Comparison of ENCODE assay signal across 9 cellular contexts in genomic region chr18:13446581-13447470, GRCh38.
DNase-seq lines count a peak whose midpoint lies in the region; FAIRE-seq and TF ChIP-seq lines count a peak whose summit lies in the region.
"Had no signal": no experiment of that assay in that cellular context is flagged by ENCODE, and none has a peak within 500 bp of the region (broad histone marks: within the 10 kb centered on the region; RNA-seq: fewer than 3 reads in every experiment).

No MANE protein-coding gene starts in this region.

- no peak overlapping the region for H2BK5ac ChIP-seq in H1 (ENCODE audit: low read depth, low read length)

- no peak overlapping the region for H4K8ac ChIP-seq in H1 (ENCODE audit: extremely low read depth, insufficient read depth, low read length)

- TF ChIP-seq RAD21 in H1 (IDR thresholded peaks at IDR 0.05 in 1 of 2, conservative IDR thresholded peaks at IDR 0.05 in 1 of 2; ENCODE audit: low read depth in 2 of 2, low read length in 2 of 2): peak; percentile 5 to 24; a peak in 2 of 4 replicates

- H3K27me3 ChIP-seq in H1 (replicated peaks in 1 of 4; ENCODE audit: control insufficient read depth in 3 of 4, extremely low read depth in 1 of 4, insufficient read depth in 3 of 4, low read length in 3 of 4): no peaks in the 10 kb centered on the region

- peaks cover 4 to 17% (median 6%) of the 10 kb centered on the region in 4 experiments for H3K4me1 ChIP-seq in H1 (replicated peaks in 1 of 4; ENCODE audit: control insufficient read depth in 3 of 4, insufficient read depth in 4 of 4, low read length in 3 of 4)

- no peak overlapping the region for H2AK5ac ChIP-seq in H1 (ENCODE audit: low read depth, low read length)

- H3K14ac ChIP-seq in H1 (ENCODE audit: insufficient read length): no peak overlapping the region

- no peak overlapping the region for H4K91ac ChIP-seq in H1 (replicated peaks; ENCODE audit: insufficient read length, low read length)

- peaks cover 0 to 4% of the 10 kb centered on the region in 2 experiments for H4K20me1 ChIP-seq in H1 (replicated peaks in 1 of 2; ENCODE audit: control insufficient read depth in 1 of 2, insufficient read depth in 2 of 2, low read length in 2 of 2)

- DNase-seq in NCI-H1092 treated with DMSO at 0.1 percent for 48 hours (lab: John Stamatoyannopoulos, UW) (peak; percentile 19), NCI-H1092 (lab: John Stamatoyannopoulos, UW) (no peak), NCI-H345 treated with DMSO at 0.1 percent for 48 hours (lab: John Stamatoyannopoulos, UW; ENCODE audit: unreplicated experiment) (peak; percentile 63), H1 (ENCODE audit: low read depth in 1 of 2, low spot score in 2 of 2) (no peak), activated gamma-delta T cell (lab: John Stamatoyannopoulos, UW) (no peak), posterior vena cava (ENCODE audit: low spot score) (no peak), G401 (ENCODE audit: low spot score) (no peak)
- DNase-seq in stimulated activated CD4-positive, alpha-beta T cell treated with anti-CD3 and anti-CD28 coated beads, Interleukin-4, amount 100 ng/mL, for 1 hour: peak; percentile 29
- DNase-seq: 8988T had no signal

- H3K4me2 ChIP-seq in H1 (ENCODE audit: insufficient read depth in 1 of 2, low read depth in 2 of 2, low read length in 2 of 2): peak overlapping the region; percentile 4 to 9; a peak in 2 of 4 replicates

- H3K27ac ChIP-seq in H1 (ENCODE audit: low read depth, low read length): no peak overlapping the region

- TF ChIP-seq EP300 in H1 (IDR thresholded peaks at IDR 0.05; ENCODE audit: borderline replicate concordance in 1 of 2, low read depth in 2 of 2, low read length in 2 of 2): no peak

- no peak overlapping the region; the same call in 1 of the 2 replicates for H3K18ac ChIP-seq in H1 (ENCODE audit: extremely low read depth, low read length)

- no peak overlapping the region for H2AFZ ChIP-seq in H1 (ENCODE audit: low read length)

- no peak overlapping the region for H3K4ac ChIP-seq in H1 (replicated peaks; ENCODE audit: insufficient read length, low read depth, low read length)

- TF ChIP-seq CTCF in H1 (IDR thresholded peaks at IDR 0.05; ENCODE audit: control extremely low read depth in 1 of 3, insufficient read depth in 1 of 3, low read depth in 1 of 3, low read length in 3 of 3): no peak

- H4K5ac ChIP-seq in H1 (ENCODE audit: insufficient read length, low read depth, low read length): no peak overlapping the region

- H3K23ac ChIP-seq in H1 (ENCODE audit: insufficient read length): no peak overlapping the region

- H2BK120ac ChIP-seq in H1 (replicated peaks; ENCODE audit: low read depth, low read length): no peak overlapping the region

- TF ChIP-seq POLR2A in H1 (IDR thresholded peaks at IDR 0.05; ENCODE audit: control extremely low read depth in 1 of 2, low read depth in 2 of 2, low read length in 2 of 2): no peak

- no peak overlapping the region for H3K4me3 ChIP-seq in H1 (ENCODE audit: extremely low read depth in 1 of 4, insufficient read depth in 2 of 4, low read depth in 3 of 4, low read length in 4 of 4)

- H2BK20ac ChIP-seq in H1 (ENCODE audit: low read length): no peak overlapping the region

- POLR2A ChIA-PET in H1 (lab: Charles Lee; ENCODE audit: partially characterized antibody): interaction anchor here (0.6 kb wide), 1 partner anchor 207 kb away, joined by 3 read pairs; no protein-coding TSS in a partner anchor

- H3K36me3 ChIP-seq in H1 (ENCODE audit: control insufficient read depth in 2 of 4, insufficient read depth in 4 of 4, low read length in 3 of 4): no peaks in the 10 kb centered on the region

- CTCF ChIA-PET in H1 (lab: Charles Lee; ENCODE audit: partially characterized antibody): no interaction called here

- no peaks in the 10 kb centered on the region for H3K9me3 ChIP-seq in H1 (ENCODE audit: insufficient read depth in 2 of 2, low read depth in 1 of 2, low read length in 1 of 2)

- no peak for FAIRE-seq in H1 (lab: Jason Lieb, UNC)

- in situ Hi-C loops in G401 (cut with HindIII; ENCODE audit: low sequenced_read_pairs): no loop called here

- H3K23me2 ChIP-seq in H1 (ENCODE audit: low read depth, low read length): peaks cover 3% of the 10 kb centered on the region; the same call in 1 of the 2 replicates

- H2BK15ac ChIP-seq in H1 (ENCODE audit: low read length): no peak overlapping the region

- H3K9ac ChIP-seq in H1 (replicated peaks in 1 of 4; ENCODE audit: extremely low read depth in 1 of 4, low read depth in 3 of 4, low read length in 3 of 4): no peak overlapping the region

- no peak overlapping the region for H2BK12ac ChIP-seq in H1 (ENCODE audit: low read depth, low read length)

- WGBS in H1 (ENCODE audit: extremely low coverage in 1 of 2, insufficient coverage in 1 of 2, insufficient read length in 1 of 2, insufficient replicate concordance in 2 of 2, low coverage in 1 of 2, low lambda C conversion rate in 2 of 2, missing lambda C conversion rate in 1 of 2), 2 experiments: 54% methylated on average over 23 of the region's 24 CpGs; no CpG with 5 or more reads in 1 of the 2 experiments

- intact Hi-C loops in posterior vena cava (cut with DNase I): loop anchor here in 1 of 2 donors (10.0 kb wide), 1 partner anchor 48 kb away; no protein-coding TSS in a partner anchor

- no peak overlapping the region for H3K56ac ChIP-seq in H1 (replicated peaks; ENCODE audit: insufficient read length, low read depth, low read length)

- H3K79me1 ChIP-seq in H1 (ENCODE audit: low read depth, low read length): no peaks in the 10 kb centered on the region

- no peaks in the 10 kb centered on the region for H3K79me2 ChIP-seq in H1 (ENCODE audit: control insufficient read depth in 1 of 2, insufficient read depth in 2 of 2, low read length in 2 of 2)

TF ChIP-seq in H1, 55 proteins besides CTCF, POLR2A, EP300 and RAD21:
- TF ChIP-seq SIRT6 (IDR thresholded peaks at IDR 0.05; ENCODE audit: low read length) (no peak), RBBP5 (IDR thresholded peaks at IDR 0.05; ENCODE audit: borderline replicate concordance, low read depth, low read length) (no peak), JUN (IDR thresholded peaks at IDR 0.05; ENCODE audit: low read depth, low read length) (no peak), MAFK (IDR thresholded peaks at IDR 0.05; ENCODE audit: low read depth, low read length) (no peak), POLR2AphosphoS5 (IDR thresholded peaks at IDR 0.05; ENCODE audit: low read depth, low read length) (no peak), SIN3A (conservative IDR thresholded peaks at IDR 0.05 in 1 of 2, IDR thresholded peaks at IDR 0.05 in 1 of 2; ENCODE audit: low read depth in 1 of 2, low read length in 2 of 2) (no peak), GABPA (IDR thresholded peaks at IDR 0.05; ENCODE audit: borderline replicate concordance, insufficient read depth, low read length) (no peak), SP4 (IDR thresholded peaks at IDR 0.05; ENCODE audit: low read length) (no peak), EZH2 (IDR thresholded peaks at IDR 0.05; ENCODE audit: low read depth, low read length, severe bottlenecking) (no peak), CHD1 (IDR thresholded peaks at IDR 0.05; ENCODE audit: low read depth, low read length) (no peak), CBX8 (IDR thresholded peaks at IDR 0.05; ENCODE audit: borderline replicate concordance, low read depth, low read length) (no peak)

Comparison
In these comparisons a context has a peak if more than half of its experiments do, and no peak if none do; other contexts are left out.
1. DNase-seq: peak in NCI-H1092 treated with DMSO at 0.1 percent for 48 hours (single experiment), NCI-H345 treated with DMSO at 0.1 percent for 48 hours (single experiment) and stimulated activated CD4-positive, alpha-beta T cell treated with anti-CD3 and anti-CD28 coated beads, Interleukin-4, amount 100 ng/mL, for 1 hour (single experiment); none in NCI-H1092 (single experiment), H1 (0 of 2), activated gamma-delta T cell (single experiment), posterior vena cava (single experiment) and G401 (single experiment).